ENCODE assay signal across 8 cellular contexts in genomic region chr13:106568225-106569003, GRCh38. TPM values are rescaled to one million over a fixed set of nuclear protein-coding genes. Genes with fewer than 3 reads are reported as not detected.
DNase-seq lines count a peak whose midpoint lies in the region; ATAC-seq and TF ChIP-seq lines count a peak whose summit lies in the region.

No MANE protein-coding gene starts in this region.

- H3K27ac Mint-ChIP-seq in Caco-2 (ENCODE audit: unreplicated experiment): peak overlapping the region; percentile 95
- H3K27ac Mint-ChIP-seq in activated naive CD4-positive, alpha-beta T cell treated with anti-CD3 and anti-CD28 coated beads, Interleukin-2, amount 50 U/mL, for 72 hours: peak overlapping the region; percentile 99 to 100

- H3K4me1 ChIP-seq in Caco-2 (peaks cover 40% of the 10 kb centered on the region), iPS-18a (ENCODE audit: control insufficient read depth, low read depth, low read length) (peaks cover 38% of the 10 kb centered on the region)

- H3K4me3 Mint-ChIP-seq in Caco-2 (ENCODE audit: unreplicated experiment): peak overlapping the region; percentile 87

- H3K9ac ChIP-seq in iPS-18a (ENCODE audit: low read length): peak overlapping the region; percentile 96

- H3K27ac ChIP-seq in iPS-18a (ENCODE audit: low read length): peak overlapping the region; percentile 44
- H3K27ac ChIP-seq in substantia nigra (ENCODE audit: low read depth, low read length, poor library complexity, severe bottlenecking): peak overlapping the region; percentile 56

- no peak for TF ChIP-seq CTCF in Caco-2 (IDR thresholded peaks at IDR 0.05; ENCODE audit: insufficient read depth in 1 of 2, low read depth in 1 of 2, low read length in 1 of 2, severe bottlenecking in 1 of 2, unreplicated experiment in 1 of 2)

- DNase-seq in Caco-2 (no peak), substantia nigra (lab: John Stamatoyannopoulos, UW) (no peak), cortex of kidney (lab: John Stamatoyannopoulos, UW) (no peak), CD1c-positive myeloid dendritic cell (ENCODE audit: extremely low spot score) (no peak)
- no peak for DNase-seq in activated naive CD4-positive, alpha-beta T cell treated with anti-CD3 and anti-CD28 coated beads, Interleukin-2, amount 50 U/mL, for 72 hours (ENCODE audit: low spot score in 2 of 2)

- intact Hi-C loops in Caco-2 (cut with micrococcal nuclease; ENCODE audit: unreplicated experiment): loop anchor here (1.0 to 5.0 kb wide), 4 partner anchors 109 to 554 kb away; no protein-coding TSS in a partner anchor

- H3K9me3 ChIP-seq in Caco-2 (no peaks in the 10 kb centered on the region), iPS-18a (ENCODE audit: control insufficient read depth, low read depth, low read length) (no peaks in the 10 kb centered on the region)

- BruUV-seq in Caco-2 (replicated peaks; lab: Mats Ljungman, UMichigan): TSS peak; percentile 62

- no peaks in the 10 kb centered on the region for H3K27me3 Mint-ChIP-seq in Caco-2 (ENCODE audit: insufficient read depth, unreplicated experiment)

- POLR2A ChIA-PET in Caco-2 (lab: Charles Lee): interaction anchor here (0.7 kb wide), 1 partner anchor 52 kb away, joined by 3 read pairs; no protein-coding TSS in a partner anchor

- H3K9me3 Mint-ChIP-seq in Caco-2 (ENCODE audit: unreplicated experiment): no peaks in the 10 kb centered on the region
- peaks cover 0 to 6% of the 10 kb centered on the region in 2 donors for H3K9me3 Mint-ChIP-seq in activated naive CD4-positive, alpha-beta T cell treated with anti-CD3 and anti-CD28 coated beads, Interleukin-2, amount 50 U/mL, for 72 hours

- ATAC-seq in GM19463 (IDR thresholded peaks at IDR 0.05; ENCODE audit: unreplicated experiment) (peak; percentile 17), HG03520 (IDR thresholded peaks at IDR 0.05; ENCODE audit: unreplicated experiment) (peak; percentile 31)
- ATAC-seq in activated naive CD4-positive, alpha-beta T cell treated with anti-CD3 and anti-CD28 coated beads, Interleukin-2, amount 50 U/mL, for 72 hours: peak; percentile 25 to 34

- CTCF ChIA-PET in Caco-2 (lab: Charles Lee): interaction anchor here (1.0 kb wide), 1 partner anchor 52 kb away, joined by 3 read pairs; no protein-coding TSS in a partner anchor

- H3K36me3 ChIP-seq in Caco-2 (ENCODE audit: control insufficient read depth, insufficient read depth, low read length): no peaks in the 10 kb centered on the region
- H3K36me3 ChIP-seq in iPS-18a (ENCODE audit: control insufficient read depth, low read depth, low read length): no peaks in the 10 kb centered on the region

- H3K27me3 ChIP-seq in Caco-2 (replicated peaks; ENCODE audit: control insufficient read depth, insufficient read depth, low read length): no peaks in the 10 kb centered on the region
- H3K27me3 ChIP-seq in iPS-18a (ENCODE audit: control insufficient read depth, insufficient read depth, low read length): no peaks in the 10 kb centered on the region

- H3K36me3 Mint-ChIP-seq in Caco-2 (ENCODE audit: insufficient read depth, unreplicated experiment): peaks cover 22% of the 10 kb centered on the region
- peaks cover 23 to 29% of the 10 kb centered on the region in 2 donors for H3K36me3 Mint-ChIP-seq in activated naive CD4-positive, alpha-beta T cell treated with anti-CD3 and anti-CD28 coated beads, Interleukin-2, amount 50 U/mL, for 72 hours

- H3K4me3 ChIP-seq in Caco-2 (ENCODE audit: low read depth, low read length): peak overlapping the region; percentile 93
- peak overlapping the region; percentile 73 for H3K4me3 ChIP-seq in iPS-18a (ENCODE audit: low read length)

- H3K4me1 Mint-ChIP-seq in Caco-2 (ENCODE audit: low read depth, unreplicated experiment): peaks cover 16% of the 10 kb centered on the region

RNA-seq across cellular contexts. Expression of gene ARGLU1, which starts 0.5 kb away (rescaled TPM):
- total RNA-seq in Caco-2 (2022): 127 and 137 TPM in 2 replicates
- total RNA-seq in activated naive CD4-positive, alpha-beta T cell treated with anti-CD3 and anti-CD28 coated beads, Interleukin-2, amount 50 U/mL, for 72 hours: 10 to 100 TPM; 78.2 to 79.3 TPM

RNA-seq across cellular contexts. Expression of gene EFNB2, which starts 33.0 kb away (rescaled TPM):
- total RNA-seq in Caco-2 (2022): 68.0 and 80.4 TPM in 2 replicates
- total RNA-seq in activated naive CD4-positive, alpha-beta T cell treated with anti-CD3 and anti-CD28 coated beads, Interleukin-2, amount 50 U/mL, for 72 hours: not detected

Comparison
In these comparisons a context has a peak if more than half of its experiments do, and no peak if none do; other contexts are left out.
1. RNA of gene EFNB2, which starts 33.0 kb away (total RNA-seq): 68.0 to 80.4 TPM in Caco-2; not detected in activated naive CD4-positive, alpha-beta T cell treated with anti-CD3 and anti-CD28 coated beads, Interleukin-2, amount 50 U/mL, for 72 hours; every median in the first group is over 10 times any median in the second.
2. Peak in every context shown above with its lines, with median percentiles within 50 percentile points of each other: ATAC-seq.